Comparison of ENCODE assay signal across 19 cellular contexts in the genomic region with DNA sequence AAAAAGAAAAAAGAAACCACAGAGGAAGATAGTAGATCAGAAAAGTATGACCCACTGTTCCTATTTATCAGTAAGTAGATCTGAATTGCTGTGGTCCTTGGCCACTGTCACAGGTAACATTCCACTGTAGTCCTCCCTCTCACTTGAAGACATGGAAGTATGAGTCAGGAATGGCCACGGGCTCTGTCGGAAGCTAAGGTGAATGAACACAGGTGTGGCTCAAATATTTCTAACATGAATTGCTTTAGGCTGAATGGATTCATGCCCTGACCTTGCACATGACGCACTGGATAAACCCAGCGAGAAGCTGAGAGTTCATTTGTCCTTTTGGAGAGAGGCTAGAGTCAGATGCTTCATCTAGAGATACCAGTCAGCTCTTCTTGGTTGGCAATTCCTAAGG.
A peak's percentile ranks its signal among the peaks of the same experiment; 100 is the strongest.
DNase-seq lines count a peak whose midpoint lies in the region; ATAC-seq and TF ChIP-seq lines count a peak whose summit lies in the region.
"Had no signal": no experiment of that assay in that cellular context is flagged by ENCODE, and none has a peak within 500 bp of the region (broad histone marks: within the 10 kb centered on the region; RNA-seq: fewer than 3 reads in every experiment).

No MANE protein-coding gene starts in this region.

- H3K4me3 ChIP-seq in PC-9: no peak overlapping the region
- H3K4me3 ChIP-seq in trophoblast cell (ENCODE audit: low read depth, low read length): no peak overlapping the region
- H3K4me3 ChIP-seq: BLaER1 treated with 17β-estradiol and CSF1 and Interleukin-3, amounts not matched to agents 10 nM and 100 nM had no signal

- H3K27me3 Mint-ChIP-seq in Calu3 (ENCODE audit: unreplicated experiment) (no peaks in the 10 kb centered on the region), HFFc6 (ENCODE audit: insufficient read depth) (no peaks in the 10 kb centered on the region; the same call in none of the 2 replicates)
- H3K27me3 Mint-ChIP-seq in activated T-cell treated with anti-CD3 and anti-CD28 coated beads, Interleukin-2, amount 50 U/mL, for 4 hours (ENCODE audit: low read depth): no peaks in the 10 kb centered on the region
- H3K27me3 Mint-ChIP-seq: IgD-negative memory B cell had no signal

- H3K27ac ChIP-seq in PC-9 (peak overlapping the region; percentile 72), trophoblast cell (ENCODE audit: low read depth, low read length) (no peak overlapping the region)
- H3K27ac ChIP-seq: BLaER1 treated with 17β-estradiol and CSF1 and Interleukin-3, amounts not matched to agents 10 nM and 100 nM had no signal

- no peaks in the 10 kb centered on the region for H4K20me1 ChIP-seq in PC-9 (ENCODE audit: insufficient read depth)
- H4K20me1 ChIP-seq: BLaER1 treated with 17β-estradiol and CSF1 and Interleukin-3, amounts not matched to agents 10 nM and 100 nM had no signal

- no peak overlapping the region for H2AK5ac ChIP-seq in trophoblast cell (ENCODE audit: low read length)

- TF ChIP-seq CTCF in Calu3 (IDR thresholded peaks at IDR 0.05; ENCODE audit: unreplicated experiment): no peak
- TF ChIP-seq CTCF in PC-9 (conservative IDR thresholded peaks at IDR 0.05): no peak
- TF ChIP-seq CTCF in HFFc6 (IDR thresholded peaks at IDR 0.05): no peak

- H4K91ac ChIP-seq in trophoblast cell (ENCODE audit: low read depth, low read length): no peak overlapping the region

- no peak overlapping the region for H2BK12ac ChIP-seq in trophoblast cell (ENCODE audit: low read length)

- H3F3A ChIP-seq in PC-9 (ENCODE audit: insufficient read depth, low read depth): peaks cover 35% of the 10 kb centered on the region

- DNase-seq in Calu3 (peak; percentile 70), PC-9 (peak; percentile 36 to 100), trophoblast cell (peak; percentile 81 to 88), HFFc6 (no peak), Ammon's horn (ENCODE audit: low spot score) (no peak)
- DNase-seq in activated CD4-positive, CD25-positive, alpha-beta regulatory T cell (lab: John Stamatoyannopoulos, UW): no peak
- DNase-seq in activated T-cell treated with anti-CD3 and anti-CD28 coated beads, Interleukin-2, amount 50 U/mL, for 4 hours: no peak
- DNase-seq: GF-D8; GOT3; MV-4-11; NCI-H1417 treated with DMSO at 0.1 percent for 48 hours; NCI-H1930; NCI-H446; NCI-H69; NK-92 treated with Interleukin-12 subunit alpha and Interleukin-12 subunit beta, amount 100 ng/mL, for 24 hours; RPMI8226 had no signal

- POLR2A ChIA-PET in PC-9 (lab: Charles Lee; ENCODE audit: unreplicated experiment): interaction anchor here (0.6 to 0.7 kb wide), 2 partner anchors 16 to 52 kb away, joined by 3 to 11 read pairs; no protein-coding TSS in a partner anchor

- H3K9me3 Mint-ChIP-seq in Calu3 (ENCODE audit: low read depth, unreplicated experiment) (peaks cover 11% of the 10 kb centered on the region), HFFc6 (peaks cover 69% of the 10 kb centered on the region)
- H3K9me3 Mint-ChIP-seq in activated T-cell treated with anti-CD3 and anti-CD28 coated beads, Interleukin-2, amount 50 U/mL, for 4 hours: peaks cover 8% of the 10 kb centered on the region

- H3K9me3 ChIP-seq in PC-9 (ENCODE audit: insufficient read depth, low read depth) (peaks cover 56% of the 10 kb centered on the region), trophoblast cell (ENCODE audit: insufficient read depth, low read depth, low read length) (no peaks in the 10 kb centered on the region)

- BruUV-seq in Calu3 (replicated peaks; lab: Mats Ljungman, UMichigan): no TSS peak
- no TSS peak for BruUV-seq in PC-9 (replicated peaks; lab: Mats Ljungman, UMichigan)

- no peaks in the 10 kb centered on the region for H3K79me1 ChIP-seq in trophoblast cell (ENCODE audit: low read length)

- no CpG with 5 or more reads among the region's 4 CpGs for WGBS in trophoblast cell (ENCODE audit: extremely low coverage, insufficient coverage, insufficient read length)

- no peak overlapping the region for H2BK5ac ChIP-seq in trophoblast cell (ENCODE audit: low read depth, low read length, poor library complexity)

- H3K27me3 ChIP-seq in PC-9 (ENCODE audit: insufficient read depth, low read depth) (no peaks in the 10 kb centered on the region), trophoblast cell (ENCODE audit: insufficient read depth, low read length) (no peaks in the 10 kb centered on the region)
- H3K27me3 ChIP-seq: BLaER1 treated with 17β-estradiol and CSF1 and Interleukin-3, amounts not matched to agents 10 nM and 100 nM had no signal

- peaks cover 8% of the 10 kb centered on the region for H3K4me1 Mint-ChIP-seq in Calu3 (ENCODE audit: low read depth, unreplicated experiment)
- no peaks in the 10 kb centered on the region for H3K4me1 Mint-ChIP-seq in HFFc6 (ENCODE audit: low read depth)
- no peaks in the 10 kb centered on the region for H3K4me1 Mint-ChIP-seq in activated T-cell treated with anti-CD3 and anti-CD28 coated beads, Interleukin-2, amount 50 U/mL, for 4 hours (ENCODE audit: low read depth)
- H3K4me1 Mint-ChIP-seq: IgD-negative memory B cell had no signal

- no peaks in the 10 kb centered on the region for H3K9me2 ChIP-seq in PC-9 (ENCODE audit: insufficient read depth)

- H3K14ac ChIP-seq in trophoblast cell (ENCODE audit: low read length): no peak overlapping the region

- H3K4ac ChIP-seq in trophoblast cell (ENCODE audit: low read depth, low read length): no peak overlapping the region

- no peak overlapping the region for H3K23ac ChIP-seq in trophoblast cell (ENCODE audit: low read length)

- peak overlapping the region; percentile 37 for H3K4me2 ChIP-seq in PC-9
- no peak overlapping the region for H3K4me2 ChIP-seq in trophoblast cell (ENCODE audit: low read length)
- H3K4me2 ChIP-seq: BLaER1 treated with 17β-estradiol and CSF1 and Interleukin-3, amounts not matched to agents 10 nM and 100 nM had no signal

- CTCF ChIA-PET in Calu3 (lab: Charles Lee): no interaction called here
- CTCF ChIA-PET in PC-9 (lab: Charles Lee): no interaction called here

- H4K12ac ChIP-seq in trophoblast cell (ENCODE audit: low read depth, low read length): no peak overlapping the region

- H3K9ac ChIP-seq in trophoblast cell (ENCODE audit: low read length): no peak overlapping the region
- H3K9ac ChIP-seq: BLaER1 treated with 17β-estradiol and CSF1 and Interleukin-3, amounts not matched to agents 10 nM and 100 nM had no signal

- H2BK120ac ChIP-seq in trophoblast cell (ENCODE audit: insufficient read depth, low read length, poor library complexity): no peak overlapping the region

- peak; percentile 97 for ATAC-seq in esophagus mucosa
- ATAC-seq in activated T-cell treated with anti-CD3 and anti-CD28 coated beads, Interleukin-2, amount 50 U/mL, for 4 hours: no peak

- H3K27ac Mint-ChIP-seq in Calu3 (ENCODE audit: unreplicated experiment): peak overlapping the region; percentile 6
- H3K27ac Mint-ChIP-seq in HFFc6: no peak overlapping the region
- H3K27ac Mint-ChIP-seq: IgD-negative memory B cell had no signal

- H3K36me3 Mint-ChIP-seq in Calu3 (ENCODE audit: insufficient read depth, unreplicated experiment): no peaks in the 10 kb centered on the region
- no peaks in the 10 kb centered on the region for H3K36me3 Mint-ChIP-seq in HFFc6 (ENCODE audit: low read depth)
- no peaks in the 10 kb centered on the region for H3K36me3 Mint-ChIP-seq in activated T-cell treated with anti-CD3 and anti-CD28 coated beads, Interleukin-2, amount 50 U/mL, for 4 hours (ENCODE audit: insufficient read depth)
- H3K36me3 Mint-ChIP-seq: IgD-negative memory B cell had no signal

- H4K8ac ChIP-seq in trophoblast cell (ENCODE audit: low read depth, low read length): no peak overlapping the region

- intact Hi-C loops in Calu3 (cut with micrococcal nuclease; ENCODE audit: unreplicated experiment) (no loop called here), PC-9 (cut with micrococcal nuclease; ENCODE audit: unreplicated experiment) (no loop called here)

- H3K18ac ChIP-seq in trophoblast cell (ENCODE audit: low read length): no peak overlapping the region

- no peaks in the 10 kb centered on the region for H3K79me2 ChIP-seq in PC-9 (ENCODE audit: low read depth)
- no peaks in the 10 kb centered on the region for H3K79me2 ChIP-seq in trophoblast cell (ENCODE audit: control insufficient read depth, insufficient read depth, low read length, poor library complexity)

- 0 out of 2 replicates have a peak, but pooled peaks cover 7% of the 10 kb centered on the region for H3K36me3 ChIP-seq in PC-9 (ENCODE audit: low read depth)
- no peaks in the 10 kb centered on the region for H3K36me3 ChIP-seq in trophoblast cell (ENCODE audit: control insufficient read depth in 1 of 2, insufficient read depth in 2 of 2, low read length in 2 of 2)
- H3K36me3 ChIP-seq: BLaER1 treated with 17β-estradiol and CSF1 and Interleukin-3, amounts not matched to agents 10 nM and 100 nM had no signal

- no peak overlapping the region for H2AFZ ChIP-seq in PC-9
- H2AFZ ChIP-seq in trophoblast cell (ENCODE audit: insufficient read depth, low read length, poor library complexity): no peak overlapping the region

- H3K4me1 ChIP-seq in PC-9 (replicated peaks; ENCODE audit: insufficient read depth): peaks cover 31% of the 10 kb centered on the region
- no peaks in the 10 kb centered on the region for H3K4me1 ChIP-seq in trophoblast cell (ENCODE audit: control insufficient read depth in 1 of 2, insufficient read depth in 2 of 2, low read length in 2 of 2)
- H3K4me1 ChIP-seq: BLaER1 treated with 17β-estradiol and CSF1 and Interleukin-3, amounts not matched to agents 10 nM and 100 nM had no signal

- H3K4me3 Mint-ChIP-seq in Calu3 (ENCODE audit: low read depth, unreplicated experiment) (no peak overlapping the region), HFFc6 (no peak overlapping the region)
- no peak overlapping the region for H3K4me3 Mint-ChIP-seq in activated T-cell treated with anti-CD3 and anti-CD28 coated beads, Interleukin-2, amount 50 U/mL, for 4 hours
- H3K4me3 Mint-ChIP-seq: IgD-negative memory B cell had no signal

Comparison
In these comparisons a context has a peak if more than half of its experiments do, and no peak if none do; other contexts are left out.
1. DNase-seq: peak in Calu3 (single experiment), PC-9 (2 of 2) and trophoblast cell (2 of 2); none in activated CD4-positive, CD25-positive, alpha-beta regulatory T cell (0 of 4), HFFc6 (single experiment), Ammon's horn (single experiment) and activated T-cell treated with anti-CD3 and anti-CD28 coated beads, Interleukin-2, amount 50 U/mL, for 4 hours (single experiment).